ENCODE assay signal across 1 cellular context in the genomic region with DNA sequence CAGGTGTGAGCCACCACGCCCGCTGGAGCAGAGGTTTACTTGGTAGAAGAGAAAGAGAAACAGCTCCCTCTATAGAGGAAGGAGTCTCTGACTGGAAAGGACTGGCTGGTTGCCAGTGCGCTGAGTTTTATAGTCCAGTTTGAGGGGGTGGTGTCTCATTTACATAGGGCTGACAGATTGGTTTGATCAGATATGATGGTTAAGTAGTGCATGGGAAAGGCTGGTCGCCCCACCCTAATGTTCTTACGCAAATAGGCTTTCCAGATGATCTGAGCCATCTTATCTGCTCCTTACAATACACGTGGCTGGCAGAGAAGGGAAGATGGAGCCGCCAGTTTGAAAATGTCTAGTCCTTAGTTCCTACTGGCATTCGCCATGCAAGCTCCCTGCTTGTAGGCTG.
TF ChIP-seq lines count a peak whose summit lies in the region.

No MANE protein-coding gene starts in this region.

TF ChIP-seq in K562, 482 proteins besides CTCF, POLR2A, EP300 and RAD21 (continued from another document):
- TF ChIP-seq ZNF174 (CRISPR knock-in tag; IDR thresholded peaks at IDR 0.05) = no peak
- TF ChIP-seq ZNF274 (IDR thresholded peaks at IDR 0.05; ENCODE audit: borderline replicate concordance, low read depth, low read length) = no peak
- no peak for TF ChIP-seq U2AF1 (optimal IDR thresholded peaks at IDR 0.05; ENCODE audit: low read depth, low read length)
- peak; percentile 39; the same call in 1 of the 2 replicates for TF ChIP-seq SOX6 (IDR thresholded peaks at IDR 0.05)
- TF ChIP-seq, protein P1, sequence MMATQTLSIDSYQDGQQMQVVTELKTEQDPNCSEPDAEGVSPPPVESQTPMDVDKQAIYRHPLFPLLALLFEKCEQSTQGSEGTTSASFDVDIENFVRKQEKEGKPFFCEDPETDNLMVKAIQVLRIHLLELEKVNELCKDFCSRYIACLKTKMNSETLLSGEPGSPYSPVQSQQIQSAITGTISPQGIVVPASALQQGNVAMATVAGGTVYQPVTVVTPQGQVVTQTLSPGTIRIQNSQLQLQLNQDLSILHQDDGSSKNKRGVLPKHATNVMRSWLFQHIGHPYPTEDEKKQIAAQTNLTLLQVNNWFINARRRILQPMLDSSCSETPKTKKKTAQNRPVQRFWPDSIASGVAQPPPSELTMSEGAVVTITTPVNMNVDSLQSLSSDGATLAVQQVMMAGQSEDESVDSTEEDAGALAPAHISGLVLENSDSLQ (IDR thresholded peaks at IDR 0.05) = peak; percentile 76
- TF ChIP-seq BCLAF1 (IDR thresholded peaks at IDR 0.05; ENCODE audit: borderline replicate concordance in 1 of 2, control insufficient read depth in 1 of 2, low read depth in 2 of 2, low read length in 1 of 2) = no peak
- TF ChIP-seq SIX5 (IDR thresholded peaks at IDR 0.05; ENCODE audit: borderline replicate concordance in 1 of 2, insufficient read depth in 1 of 2, low read depth in 1 of 2, low read length in 2 of 2) = no peak
- peak; percentile 45 for TF ChIP-seq CREM (IDR thresholded peaks at IDR 0.05; ENCODE audit: low read depth)
- no peak for TF ChIP-seq MTA1 (IDR thresholded peaks at IDR 0.05; ENCODE audit: borderline replicate concordance)
- no peak for TF ChIP-seq ZFP36 (IDR thresholded peaks at IDR 0.05; ENCODE audit: low read depth, low read length, partially characterized antibody)
- TF ChIP-seq XRCC4 (IDR thresholded peaks at IDR 0.05; ENCODE audit: extremely low read depth, insufficient read depth, insufficient read length) = no peak
- no peak for TF ChIP-seq JUN (IDR thresholded peaks at IDR 0.05; ENCODE audit: borderline replicate concordance, low read depth, low read length)
- no peak for TF ChIP-seq JUN (CRISPR knock-in tag; IDR thresholded peaks at IDR 0.05; ENCODE audit: borderline replicate concordance)
- TF ChIP-seq RUNX1 (IDR thresholded peaks at IDR 0.05; ENCODE audit: low read depth) = no peak
- TF ChIP-seq TAL1 (IDR thresholded peaks at IDR 0.05) = 0 out of 2 replicates have a peak, but pooled peaks have one; percentile 13
- no peak for TF ChIP-seq RFX5 (IDR thresholded peaks at IDR 0.05; ENCODE audit: low read depth, low read length)
- TF ChIP-seq ARID1B (IDR thresholded peaks at IDR 0.05) = 0 out of 2 replicates have a peak, but pooled peaks have one; percentile 29
- TF ChIP-seq, protein P2, sequence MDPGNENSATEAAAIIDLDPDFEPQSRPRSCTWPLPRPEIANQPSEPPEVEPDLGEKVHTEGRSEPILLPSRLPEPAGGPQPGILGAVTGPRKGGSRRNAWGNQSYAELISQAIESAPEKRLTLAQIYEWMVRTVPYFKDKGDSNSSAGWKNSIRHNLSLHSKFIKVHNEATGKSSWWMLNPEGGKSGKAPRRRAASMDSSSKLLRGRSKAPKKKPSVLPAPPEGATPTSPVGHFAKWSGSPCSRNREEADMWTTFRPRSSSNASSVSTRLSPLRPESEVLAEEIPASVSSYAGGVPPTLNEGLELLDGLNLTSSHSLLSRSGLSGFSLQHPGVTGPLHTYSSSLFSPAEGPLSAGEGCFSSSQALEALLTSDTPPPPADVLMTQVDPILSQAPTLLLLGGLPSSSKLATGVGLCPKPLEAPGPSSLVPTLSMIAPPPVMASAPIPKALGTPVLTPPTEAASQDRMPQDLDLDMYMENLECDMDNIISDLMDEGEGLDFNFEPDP (CRISPR knock-in tag; IDR thresholded peaks at IDR 0.05) = no peak
- peak; percentile 64; the same call in 1 of the 2 replicates for TF ChIP-seq TEAD4 (IDR thresholded peaks at IDR 0.05; ENCODE audit: low read length)
- no peak for TF ChIP-seq TEAD4 (CRISPR knock-in tag; IDR thresholded peaks at IDR 0.05; ENCODE audit: borderline replicate concordance)
- no peak for TF ChIP-seq NR4A1 (CRISPR knock-in tag; IDR thresholded peaks at IDR 0.05)
- no peak for TF ChIP-seq NR4A1 (tag; IDR thresholded peaks at IDR 0.05)
- no peak for TF ChIP-seq HINFP (tag; conservative IDR thresholded peaks at IDR 0.05; ENCODE audit: low read depth)
- no peak for TF ChIP-seq RFX7 (CRISPR knock-in tag; IDR thresholded peaks at IDR 0.05)
- TF ChIP-seq STAG1 (CRISPR knock-in tag; IDR thresholded peaks at IDR 0.05; ENCODE audit: borderline replicate concordance) = no peak
- TF ChIP-seq SAFB2 (IDR thresholded peaks at IDR 0.05; ENCODE audit: borderline replicate concordance, low read depth, low read length, severe bottlenecking) = no peak
- TF ChIP-seq ZBTB8A (IDR thresholded peaks at IDR 0.05; ENCODE audit: partially characterized antibody) = no peak
- peak; percentile 12 to 17; a peak in 1 of 4 replicates for TF ChIP-seq NRF1 (conservative IDR thresholded peaks at IDR 0.05 in 1 of 2, IDR thresholded peaks at IDR 0.05 in 1 of 2)
